In genomic region chr3:196287405-196288140, GRCh38 we compare ENCODE assay signal across 1 cellular context.
A peak's percentile ranks its signal among the peaks of the same experiment; 100 is the strongest.
TF ChIP-seq lines count a peak whose summit lies in the region.

Gene PCYT1A, minus strand, starts transcription at chr3:196287726. Its CDS starts 17,195 bp downstream, at chr3:196270531.

TF ChIP-seq in HepG2, 621 proteins besides CTCF, POLR2A, EP300 and RAD21 (continued from another document and continues in another):
- TF ChIP-seq, protein P1, sequence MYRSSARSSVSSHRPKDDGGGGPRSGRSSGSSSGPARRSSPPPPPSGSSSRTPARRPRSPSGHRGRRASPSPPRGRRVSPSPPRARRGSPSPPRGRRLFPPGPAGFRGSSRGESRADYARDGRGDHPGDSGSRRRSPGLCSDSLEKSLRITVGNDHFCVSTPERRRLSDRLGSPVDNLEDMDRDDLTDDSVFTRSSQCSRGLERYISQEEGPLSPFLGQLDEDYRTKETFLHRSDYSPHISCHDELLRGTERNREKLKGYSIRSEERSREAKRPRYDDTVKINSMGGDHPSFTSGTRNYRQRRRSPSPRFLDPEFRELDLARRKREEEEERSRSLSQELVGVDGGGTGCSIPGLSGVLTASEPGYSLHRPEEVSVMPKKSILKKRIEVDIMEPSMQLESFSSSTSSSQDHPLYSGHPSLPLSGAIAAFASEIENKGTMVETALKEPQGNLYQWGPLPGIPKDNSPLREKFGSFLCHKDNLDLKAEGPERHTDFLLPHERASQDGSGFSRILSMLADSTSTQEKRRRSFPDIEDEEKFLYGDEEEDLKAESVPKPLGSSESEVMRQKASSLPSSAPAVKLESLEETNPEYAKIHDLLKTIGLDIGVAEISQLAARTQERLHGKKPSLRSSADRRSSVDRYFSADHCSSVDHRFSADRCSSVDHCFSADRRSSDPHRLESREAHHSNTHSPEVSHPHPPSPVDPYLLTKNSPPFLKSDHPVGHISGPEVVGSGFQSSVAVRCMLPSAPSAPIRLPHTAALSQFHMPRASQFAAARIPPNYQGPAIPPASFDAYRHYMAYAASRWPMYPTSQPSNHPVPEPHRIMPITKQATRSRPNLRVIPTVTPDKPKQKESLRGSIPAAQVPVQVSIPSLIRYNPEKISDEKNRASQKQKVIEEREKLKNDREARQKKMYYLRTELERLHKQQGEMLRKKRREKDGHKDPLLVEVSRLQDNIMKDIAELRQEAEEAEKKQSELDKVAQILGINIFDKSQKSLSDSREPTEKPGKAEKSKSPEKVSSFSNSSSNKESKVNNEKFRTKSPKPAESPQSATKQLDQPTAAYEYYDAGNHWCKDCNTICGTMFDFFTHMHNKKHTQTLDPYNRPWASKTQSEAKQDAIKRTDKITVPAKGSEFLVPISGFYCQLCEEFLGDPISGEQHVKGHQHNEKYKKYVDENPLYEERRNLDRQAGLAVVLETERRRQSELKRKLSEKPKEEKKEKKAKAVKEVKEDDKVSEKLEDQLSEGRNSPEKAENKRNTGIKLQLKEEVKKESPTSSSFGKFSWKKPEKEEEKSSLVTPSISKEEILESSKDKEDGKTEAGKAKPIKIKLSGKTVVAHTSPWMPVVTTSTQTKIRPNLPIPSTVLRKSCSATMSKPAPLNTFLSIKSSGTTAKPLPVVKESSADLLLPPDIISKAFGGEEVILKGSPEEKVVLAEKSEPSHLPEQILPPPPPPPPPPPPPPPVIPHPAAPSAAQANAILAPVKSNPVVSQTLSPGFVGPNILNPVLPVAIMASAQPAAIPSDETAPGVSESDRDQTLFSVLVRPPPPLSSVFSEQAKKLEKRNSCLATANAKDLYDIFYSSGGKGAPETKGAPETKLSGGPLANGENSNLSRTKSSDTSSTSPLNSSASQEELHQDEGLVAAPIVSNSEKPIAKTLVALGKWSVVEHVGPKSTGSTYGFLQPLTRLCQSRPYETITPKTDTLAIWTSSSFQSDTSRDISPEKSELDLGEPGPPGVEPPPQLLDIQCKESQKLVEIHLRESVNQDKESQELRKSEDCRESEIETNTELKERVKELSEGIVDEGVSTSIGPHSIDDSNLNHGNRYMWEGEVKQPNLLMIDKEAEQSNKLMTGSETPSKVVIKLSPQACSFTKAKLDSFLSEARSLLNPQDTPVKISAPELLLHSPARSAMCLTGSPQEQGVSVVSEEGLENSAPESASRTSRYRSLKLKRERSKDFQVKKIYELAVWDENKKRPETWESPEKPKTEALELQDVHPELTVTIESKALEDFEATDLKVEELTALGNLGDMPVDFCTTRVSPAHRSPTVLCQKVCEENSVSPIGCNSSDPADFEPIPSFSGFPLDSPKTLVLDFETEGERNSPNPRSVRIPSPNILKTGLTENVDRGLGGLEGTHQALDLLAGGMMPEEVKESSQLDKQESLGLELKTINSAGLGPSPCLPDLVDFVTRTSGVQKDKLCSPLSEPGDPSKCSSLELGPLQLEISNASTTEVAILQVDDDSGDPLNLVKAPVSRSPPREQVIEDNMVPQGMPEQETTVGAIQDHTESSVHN (CRISPR knock-in tag; IDR thresholded peaks at IDR 0.05): no peak
- TF ChIP-seq MAFK (conservative IDR thresholded peaks at IDR 0.05 in 1 of 2, IDR thresholded peaks at IDR 0.05 in 1 of 2; ENCODE audit: low read length in 2 of 2): 0 out of 4 replicates have a peak, but pooled peaks of 1 of the 2 experiments have one; percentile 1
- peak; percentile 51; the same call in 1 of the 2 replicates for TF ChIP-seq ZNF12 (CRISPR knock-in tag; IDR thresholded peaks at IDR 0.05)
- peak; percentile 51; the same call in 1 of the 2 replicates for TF ChIP-seq TFDP2 (CRISPR knock-in tag; IDR thresholded peaks at IDR 0.05)
- peak; percentile 83 for TF ChIP-seq ZGPAT (CRISPR knock-in tag; IDR thresholded peaks at IDR 0.05)
- peak; percentile 82 for TF ChIP-seq ZSCAN31 (CRISPR knock-in tag; IDR thresholded peaks at IDR 0.05; ENCODE audit: low read depth)
- TF ChIP-seq MLXIP (CRISPR knock-in tag; IDR thresholded peaks at IDR 0.05; ENCODE audit: borderline replicate concordance): no peak; the same call in 1 of the 2 replicates
- no peak for TF ChIP-seq SOX13 (IDR thresholded peaks at IDR 0.05)
- TF ChIP-seq SOX13 (CRISPR knock-in tag; conservative IDR thresholded peaks at IDR 0.05 in 1 of 2, IDR thresholded peaks at IDR 0.05 in 1 of 2): no peak
- TF ChIP-seq, protein P2, sequence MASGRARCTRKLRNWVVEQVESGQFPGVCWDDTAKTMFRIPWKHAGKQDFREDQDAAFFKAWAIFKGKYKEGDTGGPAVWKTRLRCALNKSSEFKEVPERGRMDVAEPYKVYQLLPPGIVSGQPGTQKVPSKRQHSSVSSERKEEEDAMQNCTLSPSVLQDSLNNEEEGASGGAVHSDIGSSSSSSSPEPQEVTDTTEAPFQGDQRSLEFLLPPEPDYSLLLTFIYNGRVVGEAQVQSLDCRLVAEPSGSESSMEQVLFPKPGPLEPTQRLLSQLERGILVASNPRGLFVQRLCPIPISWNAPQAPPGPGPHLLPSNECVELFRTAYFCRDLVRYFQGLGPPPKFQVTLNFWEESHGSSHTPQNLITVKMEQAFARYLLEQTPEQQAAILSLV (CRISPR knock-in tag; IDR thresholded peaks at IDR 0.05; ENCODE audit: borderline replicate concordance): no peak
- TF ChIP-seq, protein P3, sequence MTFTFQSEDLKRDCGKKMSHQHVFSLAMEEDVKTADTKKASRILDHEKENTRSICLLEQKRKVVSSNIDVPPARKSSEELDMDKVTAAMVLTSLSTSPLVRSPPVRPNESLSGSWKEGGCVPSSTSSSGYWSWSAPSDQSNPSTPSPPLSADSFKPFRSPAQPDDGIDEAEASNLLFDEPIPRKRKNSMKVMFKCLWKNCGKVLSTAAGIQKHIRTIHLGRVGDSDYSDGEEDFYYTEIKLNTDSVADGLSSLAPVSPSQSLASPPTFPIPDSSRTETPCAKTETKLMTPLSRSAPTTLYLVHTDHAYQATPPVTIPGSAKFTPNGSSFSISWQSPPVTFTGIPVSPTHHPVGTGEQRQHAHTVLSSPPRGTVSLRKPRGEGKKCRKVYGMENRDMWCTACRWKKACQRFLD (CRISPR knock-in tag; IDR thresholded peaks at IDR 0.05; ENCODE audit: borderline replicate concordance): 0 out of 2 replicates have a peak, but pooled peaks have one; percentile 28
- TF ChIP-seq JUNB (CRISPR knock-in tag; IDR thresholded peaks at IDR 0.05; ENCODE audit: borderline replicate concordance): peak; percentile 62; the same call in 1 of the 2 replicates
- TF ChIP-seq SNAI1 (CRISPR knock-in tag; IDR thresholded peaks at IDR 0.05; ENCODE audit: borderline replicate concordance): no peak
- no peak; the same call in 1 of the 2 replicates for TF ChIP-seq NR2F6 (IDR thresholded peaks at IDR 0.05)
- peak; percentile 33 for TF ChIP-seq NR2F6 (CRISPR knock-in tag; IDR thresholded peaks at IDR 0.05)
- TF ChIP-seq MAZ (IDR thresholded peaks at IDR 0.05; ENCODE audit: borderline replicate concordance, low read depth, low read length): peak; percentile 20; the same call in 1 of the 2 replicates
- peak; percentile 65; the same call in 1 of the 2 replicates for TF ChIP-seq MAZ (CRISPR knock-in tag; IDR thresholded peaks at IDR 0.05; ENCODE audit: low read depth)
- TF ChIP-seq ETV5 (CRISPR knock-in tag; IDR thresholded peaks at IDR 0.05; ENCODE audit: borderline replicate concordance): peak; percentile 73
- no peak for TF ChIP-seq PCBP2 (optimal IDR thresholded peaks at IDR 0.05; ENCODE audit: low read depth, low read length, poor library complexity, severe bottlenecking)
- TF ChIP-seq NAIF1 (CRISPR knock-in tag; IDR thresholded peaks at IDR 0.05; ENCODE audit: borderline replicate concordance): peak; percentile 67; the same call in 1 of the 2 replicates
- no peak for TF ChIP-seq ATM (IDR thresholded peaks at IDR 0.05; ENCODE audit: borderline replicate concordance)
- TF ChIP-seq, protein P4, sequence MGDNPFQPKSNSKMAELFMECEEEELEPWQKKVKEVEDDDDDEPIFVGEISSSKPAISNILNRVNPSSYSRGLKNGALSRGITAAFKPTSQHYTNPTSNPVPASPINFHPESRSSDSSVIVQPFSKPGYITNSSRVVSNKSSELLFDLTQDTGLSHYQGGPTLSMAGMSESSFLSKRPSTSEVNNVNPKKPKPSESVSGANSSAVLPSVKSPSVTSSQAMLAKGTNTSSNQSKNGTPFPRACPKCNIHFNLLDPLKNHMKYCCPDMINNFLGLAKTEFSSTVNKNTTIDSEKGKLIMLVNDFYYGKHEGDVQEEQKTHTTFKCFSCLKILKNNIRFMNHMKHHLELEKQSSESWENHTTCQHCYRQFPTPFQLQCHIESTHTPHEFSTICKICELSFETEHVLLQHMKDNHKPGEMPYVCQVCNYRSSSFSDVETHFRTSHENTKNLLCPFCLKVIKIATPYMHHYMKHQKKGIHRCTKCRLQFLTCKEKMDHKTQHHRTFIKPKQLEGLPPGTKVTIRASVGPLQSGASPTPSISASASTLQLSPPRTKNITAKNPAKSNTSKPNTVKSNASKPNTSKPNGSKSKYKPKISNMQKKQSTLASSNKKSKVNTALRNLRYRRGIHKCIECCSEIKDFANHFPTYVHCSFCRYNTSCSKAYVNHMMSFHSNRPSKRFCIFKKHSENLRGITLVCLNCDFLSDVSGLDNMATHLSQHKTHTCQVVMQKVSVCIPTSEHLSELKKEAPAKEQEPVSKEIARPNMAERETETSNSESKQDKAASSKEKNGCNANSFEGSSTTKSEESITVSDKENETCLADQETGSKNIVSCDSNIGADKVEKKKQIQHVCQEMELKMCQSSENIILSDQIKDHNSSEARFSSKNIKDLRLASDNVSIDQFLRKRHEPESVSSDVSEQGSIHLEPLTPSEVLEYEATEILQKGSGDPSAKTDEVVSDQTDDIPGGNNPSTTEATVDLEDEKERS (CRISPR knock-in tag; IDR thresholded peaks at IDR 0.05): peak; percentile 80; the same call in 1 of the 2 replicates
- peak; percentile 68; the same call in 1 of the 2 replicates for TF ChIP-seq ZNF878 (CRISPR knock-in tag; IDR thresholded peaks at IDR 0.05)
- TF ChIP-seq ZNF24 (IDR thresholded peaks at IDR 0.05): no peak
- TF ChIP-seq ZNF652 (CRISPR knock-in tag; IDR thresholded peaks at IDR 0.05; ENCODE audit: borderline replicate concordance, low read depth): no peak; the same call in 1 of the 2 replicates
- peak; percentile 61; the same call in 1 of the 2 replicates for TF ChIP-seq ZBTB1 (CRISPR knock-in tag; IDR thresholded peaks at IDR 0.05; ENCODE audit: borderline replicate concordance)
- TF ChIP-seq DPF2 (CRISPR knock-in tag; IDR thresholded peaks at IDR 0.05; ENCODE audit: borderline replicate concordance, low read depth): no peak
- TF ChIP-seq CEBPG (CRISPR knock-in tag; IDR thresholded peaks at IDR 0.05): no peak
- TF ChIP-seq ZNF367 (CRISPR knock-in tag; IDR thresholded peaks at IDR 0.05; ENCODE audit: borderline replicate concordance): 0 out of 2 replicates have a peak, but pooled peaks have one; percentile 53
- TF ChIP-seq, protein P5, sequence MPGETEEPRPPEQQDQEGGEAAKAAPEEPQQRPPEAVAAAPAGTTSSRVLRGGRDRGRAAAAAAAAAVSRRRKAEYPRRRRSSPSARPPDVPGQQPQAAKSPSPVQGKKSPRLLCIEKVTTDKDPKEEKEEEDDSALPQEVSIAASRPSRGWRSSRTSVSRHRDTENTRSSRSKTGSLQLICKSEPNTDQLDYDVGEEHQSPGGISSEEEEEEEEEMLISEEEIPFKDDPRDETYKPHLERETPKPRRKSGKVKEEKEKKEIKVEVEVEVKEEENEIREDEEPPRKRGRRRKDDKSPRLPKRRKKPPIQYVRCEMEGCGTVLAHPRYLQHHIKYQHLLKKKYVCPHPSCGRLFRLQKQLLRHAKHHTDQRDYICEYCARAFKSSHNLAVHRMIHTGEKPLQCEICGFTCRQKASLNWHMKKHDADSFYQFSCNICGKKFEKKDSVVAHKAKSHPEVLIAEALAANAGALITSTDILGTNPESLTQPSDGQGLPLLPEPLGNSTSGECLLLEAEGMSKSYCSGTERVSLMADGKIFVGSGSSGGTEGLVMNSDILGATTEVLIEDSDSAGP (CRISPR knock-in tag; IDR thresholded peaks at IDR 0.05; ENCODE audit: borderline replicate concordance): peak; percentile 87; the same call in 1 of the 2 replicates
- no peak for TF ChIP-seq ZNF224 (CRISPR knock-in tag; IDR thresholded peaks at IDR 0.05)
- TF ChIP-seq TCF7L2 (IDR thresholded peaks at IDR 0.05; ENCODE audit: low read depth, low read length): no peak
- TF ChIP-seq ZNF234 (CRISPR knock-in tag; conservative IDR thresholded peaks at IDR 0.05): peak; percentile 92; the same call in 1 of the 2 replicates
- TF ChIP-seq MXI1 (IDR thresholded peaks at IDR 0.05; ENCODE audit: borderline replicate concordance, low read depth, low read length): peak; percentile 71; the same call in 1 of the 3 replicates
